Comparison of ENCODE assay signal across 8 cellular contexts in genomic region chr9:33289936-33290246, GRCh38. TPM values are rescaled to one million over a fixed set of nuclear protein-coding genes. Genes with fewer than 3 reads are reported as not detected.
DNase-seq lines count a peak whose midpoint lies in the region; ATAC-seq and TF ChIP-seq lines count a peak whose summit lies in the region.

No MANE protein-coding gene starts in this region.

- no peaks in the 10 kb centered on the region for H3K27me3 ChIP-seq in PC-9 (ENCODE audit: insufficient read depth, low read depth)
- H3K27me3 ChIP-seq in esophagus squamous epithelium = no peaks in the 10 kb centered on the region
- no peaks in the 10 kb centered on the region for H3K27me3 ChIP-seq in parathyroid adenoma (ENCODE audit: control insufficient read depth, insufficient read depth, low read length)

- peaks cover 11% of the 10 kb centered on the region; the same call in 1 of the 2 replicates for H3F3A ChIP-seq in PC-9 (ENCODE audit: insufficient read depth, low read depth)

- H3K4me3 ChIP-seq in PC-9 (peak overlapping the region; percentile 75), esophagus squamous epithelium (peak overlapping the region; percentile 59 to 96 (median 66)), parathyroid adenoma (ENCODE audit: low read depth, low read length) (peak overlapping the region; percentile 98)

- H3K9me3 ChIP-seq in PC-9 (ENCODE audit: insufficient read depth, low read depth) (no peaks in the 10 kb centered on the region), esophagus squamous epithelium (no peaks in the 10 kb centered on the region), parathyroid adenoma (ENCODE audit: control insufficient read depth, low read length) (no peaks in the 10 kb centered on the region)

- POLR2A ChIA-PET in PC-9 (lab: Charles Lee; ENCODE audit: unreplicated experiment) = interaction anchor here (0.6 to 0.9 kb wide), 2 partner anchors 14 to 58 kb away, joined by 3 to 4 read pairs; no protein-coding TSS in a partner anchor

- WGBS in esophagus squamous epithelium, 2 donors = 0 to 1% methylated on average over 12 to 14 of the region's 14 CpGs

- TF ChIP-seq CTCF in PC-9 (conservative IDR thresholded peaks at IDR 0.05) (no peak), esophagus squamous epithelium (IDR thresholded peaks at IDR 0.05) (peak in 1 of 6 experiments; percentile 3), parathyroid adenoma (IDR thresholded peaks at IDR 0.05) (no peak), GM20000 (IDR thresholded peaks at IDR 0.05; ENCODE audit: extremely low read depth, missing control alignments) (no peak)

- ATAC-seq in GM21381 (IDR thresholded peaks at IDR 0.05; ENCODE audit: unreplicated experiment) = peak; percentile 26
- no peak for ATAC-seq in HG02938 (IDR thresholded peaks at IDR 0.05; ENCODE audit: unreplicated experiment)
- no peak for ATAC-seq in HG02885 (IDR thresholded peaks at IDR 0.05; ENCODE audit: poor library complexity, unreplicated experiment)

- TF ChIP-seq POLR2A in esophagus squamous epithelium (IDR thresholded peaks at IDR 0.05) = no peak

- H3K9ac ChIP-seq in parathyroid adenoma = peak overlapping the region; percentile 90

- DNase-seq in PC-9 (no peak), esophagus squamous epithelium (lab: John Stamatoyannopoulos, UW) (no peak), GM20000 (ENCODE audit: low spot score) (no peak), RPMI8226 (no peak)

- intact Hi-C loops in PC-9 (cut with micrococcal nuclease; ENCODE audit: unreplicated experiment) = loop anchor here (1.0 to 10.0 kb wide), 3 partner anchors 61 to 335 kb away; no protein-coding TSS in a partner anchor
- intact Hi-C loops in esophagus squamous epithelium (cut with DNase I) = no loop called here

- peaks cover 38% of the 10 kb centered on the region for H3K79me2 ChIP-seq in PC-9 (ENCODE audit: low read depth)
- H3K79me2 ChIP-seq in parathyroid adenoma = peaks cover 12% of the 10 kb centered on the region

- H3K4me2 ChIP-seq in PC-9 (peak overlapping the region; percentile 82), parathyroid adenoma (ENCODE audit: low read length) (peak overlapping the region; percentile 88)

- H3K27ac ChIP-seq in PC-9 (peak overlapping the region; percentile 95), esophagus squamous epithelium (peak overlapping the region; percentile 94 to 100 (median 96)), parathyroid adenoma (peak overlapping the region; percentile 99)

- H4K20me1 ChIP-seq in PC-9 (ENCODE audit: insufficient read depth) = peaks cover 4% of the 10 kb centered on the region; the same call in 1 of the 2 replicates

- H2AFZ ChIP-seq in PC-9 (peak overlapping the region; percentile 79; the same call in 1 of the 2 replicates), parathyroid adenoma (peak overlapping the region; percentile 85)

- CTCF ChIA-PET in PC-9 (lab: Charles Lee) = interaction anchor here (0.6 to 1.0 kb wide), 2 partner anchors 86 to 163 kb away, joined by 3 to 4 read pairs; no protein-coding TSS in a partner anchor

- H3K36me3 ChIP-seq in PC-9 (ENCODE audit: low read depth) = no peaks in the 10 kb centered on the region
- peaks cover 0 to 44% (median 0%) of the 10 kb centered on the region in 3 donors for H3K36me3 ChIP-seq in esophagus squamous epithelium
- no peaks in the 10 kb centered on the region for H3K36me3 ChIP-seq in parathyroid adenoma (ENCODE audit: control insufficient read depth, insufficient read depth, low read length)

- H3K9me2 ChIP-seq in PC-9 (ENCODE audit: insufficient read depth) = no peaks in the 10 kb centered on the region

- H3K4me1 ChIP-seq in PC-9 (replicated peaks; ENCODE audit: insufficient read depth) (no peaks in the 10 kb centered on the region; the same call in 1 of the 2 replicates), esophagus squamous epithelium (peaks cover 8 to 62% (median 32%) of the 10 kb centered on the region in 3 donors), parathyroid adenoma (peaks cover 4% of the 10 kb centered on the region)

- TSS peak; percentile 79 for BruUV-seq in PC-9 (replicated peaks; lab: Mats Ljungman, UMichigan)

RNA-seq across cellular contexts. Expression of gene NFX1, which starts 0.4 kb away (rescaled TPM):
- total RNA-seq in PC-9 (2021) (14.9 and 15.0 TPM in 2 replicates), esophagus squamous epithelium (10 to 100 TPM; 19.7 to 47.7 (median 27.2) TPM)

RNA-seq across cellular contexts. Expression of gene CHMP5, which starts 25.0 kb away (rescaled TPM):
- total RNA-seq in PC-9 (2021) = 63.0 and 78.2 TPM in 2 replicates
- 10 to 100 TPM; 37.7 to 62.5 (median 54.2) TPM for total RNA-seq in esophagus squamous epithelium

RNA-seq across cellular contexts. Expression of gene BAG1, which starts 25.4 kb away (rescaled TPM):
- 21.9 and 35.5 TPM in 2 replicates for total RNA-seq in PC-9 (2021)
- total RNA-seq in esophagus squamous epithelium = 100 to 1,000 TPM in 1 of 4 donors, 10 to 100 TPM in 3; 73.2 to 101 (median 91.0) TPM

RNA-seq across cellular contexts. Expression of gene SPINK4, which starts 49.9 kb away (rescaled TPM):
- total RNA-seq in PC-9 (2021) (not detected in 2 replicates), esophagus squamous epithelium (not detected)
